Comparison of ENCODE assay signal across 10 cellular contexts in genomic region chr6:116779569-116780164, GRCh38. TPM values are rescaled to one million over a fixed set of nuclear protein-coding genes. Genes with fewer than 3 reads are reported as not detected.
DNase-seq lines count a peak whose midpoint lies in the region; ATAC-seq, FAIRE-seq and TF ChIP-seq lines count a peak whose summit lies in the region.
"Had no signal": no experiment of that assay in that cellular context is flagged by ENCODE, and none has a peak within 500 bp of the region (broad histone marks: within the 10 kb centered on the region; RNA-seq: fewer than 3 reads in every experiment).

No MANE protein-coding gene starts in this region.

- no peak for TF ChIP-seq EP300 in SK-N-SH (IDR thresholded peaks at IDR 0.05; ENCODE audit: borderline replicate concordance in 1 of 2, low read depth in 1 of 2, low read length in 1 of 2)

- TF ChIP-seq RAD21 in SK-N-SH (IDR thresholded peaks at IDR 0.05; ENCODE audit: low read length), result peak; percentile 53

- CTCF ChIA-PET in SK-N-SH (lab: Yijun Ruan, JAX), result interaction anchor here (0.5 to 2.3 kb wide), 13 partner anchors 10 to 1935 kb away, joined by 3 to 9 read pairs (median 4); partner anchors contain the start of gene FAM162B

- H3K4me1 Mint-ChIP-seq in glutamatergic neuron (ENCODE audit: low read depth, unreplicated experiment), result no peaks in the 10 kb centered on the region

- H3K4me2 ChIP-seq in Karpas-422 (ENCODE audit: low read depth, low read length, poor library complexity, severe bottlenecking) (no peak overlapping the region), SK-N-SH (peak overlapping the region; percentile 33; the same call in 1 of the 2 replicates)

- no peaks in the 10 kb centered on the region for H3K36me3 ChIP-seq in Karpas-422 (ENCODE audit: insufficient read depth, low read length)
- no peaks in the 10 kb centered on the region for H3K36me3 ChIP-seq in SK-N-SH (replicated peaks in 1 of 2; ENCODE audit: control insufficient read depth in 1 of 2, insufficient read depth in 2 of 2, low read length in 1 of 2)

- H3K27ac ChIP-seq in Karpas-422 (ENCODE audit: low read length) (no peak overlapping the region), SK-N-SH (ENCODE audit: low read depth in 2 of 2, low read length in 1 of 2) (no peak overlapping the region; a peak in 1 of 4 replicates)
- H3K27ac ChIP-seq: epithelial cell of prostate had no signal

- no peaks in the 10 kb centered on the region for H3K36me3 Mint-ChIP-seq in glutamatergic neuron (ENCODE audit: unreplicated experiment)

- no peaks in the 10 kb centered on the region for H3F3A ChIP-seq in SK-N-SH (replicated peaks; ENCODE audit: insufficient read depth)

- H3K9ac ChIP-seq in Karpas-422 (ENCODE audit: low read length) (no peak overlapping the region), SK-N-SH (no peak overlapping the region)

- no peaks in the 10 kb centered on the region for H3K9me3 Mint-ChIP-seq in glutamatergic neuron (ENCODE audit: unreplicated experiment)

- DNase-seq in AG08395 (ENCODE audit: low spot score) (peak; percentile 22), GM18507 (ENCODE audit: extremely low spot score, insufficient read length, low read depth) (no peak), Karpas-422 (peak; percentile 75), SK-N-SH (peak; percentile 32), glutamatergic neuron (no peak), ureter (ENCODE audit: low spot score) (no peak)
- no peak for DNase-seq in activated CD8-positive, alpha-beta memory T cell treated with anti-CD3 and anti-CD28 coated beads, Interleukin-2, amount 50 U/mL, for 48 hours

- no peak overlapping the region for H3K27ac Mint-ChIP-seq in glutamatergic neuron (ENCODE audit: unreplicated experiment)

- TF ChIP-seq CTCF in SK-N-SH (IDR thresholded peaks at IDR 0.05) (peak; percentile 70), glutamatergic neuron (IDR thresholded peaks at IDR 0.05; ENCODE audit: partially characterized antibody, unreplicated experiment) (peak; percentile 72)

- H3K4me1 ChIP-seq in Karpas-422 (ENCODE audit: low read length) (no peaks in the 10 kb centered on the region; the same call in 1 of the 2 replicates), SK-N-SH (ENCODE audit: control insufficient read depth in 1 of 2, insufficient read depth in 2 of 2, low read depth in 1 of 2, low read length in 1 of 2) (no peaks in the 10 kb centered on the region; a peak in 1 of 4 replicates)

- FAIRE-seq in GM18507 (lab: Jason Lieb, UNC), result peak; percentile 42

- H3K4me3 ChIP-seq in Karpas-422 (ENCODE audit: low read length) (no peak overlapping the region), SK-N-SH (ENCODE audit: low read depth in 2 of 2, low read length in 1 of 2) (peak overlapping the region; percentile 15 to 19; a peak in 2 of 4 replicates)

- no peaks in the 10 kb centered on the region for H3K27me3 ChIP-seq in Karpas-422 (ENCODE audit: low read length)
- H3K27me3 ChIP-seq in SK-N-SH (ENCODE audit: insufficient read depth), result no peaks in the 10 kb centered on the region

- H3K79me2 ChIP-seq in Karpas-422 (ENCODE audit: low read length) (no peaks in the 10 kb centered on the region), SK-N-SH (ENCODE audit: insufficient read depth) (no peaks in the 10 kb centered on the region)

- H3K9me2 ChIP-seq in Karpas-422 (replicated peaks; ENCODE audit: insufficient read depth, low read length) (no peaks in the 10 kb centered on the region), SK-N-SH (no peaks in the 10 kb centered on the region)

- H2AFZ ChIP-seq in Karpas-422 (ENCODE audit: low read length) (no peak overlapping the region), SK-N-SH (ENCODE audit: low read depth) (peak overlapping the region; percentile 71; the same call in 1 of the 2 replicates)

- 25% methylated on average over 13 of the region's 13 CpGs for WGBS in SK-N-SH (ENCODE audit: low lambda C conversion rate)

- H3K9me3 ChIP-seq in Karpas-422 (ENCODE audit: low read length), result no peaks in the 10 kb centered on the region
- no peaks in the 10 kb centered on the region for H3K9me3 ChIP-seq in SK-N-SH

- H4K20me1 ChIP-seq in Karpas-422 (ENCODE audit: insufficient read depth, low read depth, low read length), result no peaks in the 10 kb centered on the region
- H4K20me1 ChIP-seq in SK-N-SH (ENCODE audit: insufficient read depth), result no peaks in the 10 kb centered on the region

- H3K4me3 Mint-ChIP-seq in glutamatergic neuron (ENCODE audit: unreplicated experiment), result no peak overlapping the region

- no peak for ATAC-seq in HG03095 (IDR thresholded peaks at IDR 0.05; ENCODE audit: unreplicated experiment)

- no peaks in the 10 kb centered on the region for H3K27me3 Mint-ChIP-seq in glutamatergic neuron (ENCODE audit: unreplicated experiment)

- POLR2A ChIA-PET in SK-N-SH (lab: Yijun Ruan, JAX), result no interaction called here

TF ChIP-seq in SK-N-SH, 30 proteins besides CTCF, POLR2A, EP300 and RAD21:
- TF ChIP-seq NRF1 (IDR thresholded peaks at IDR 0.05; ENCODE audit: low read depth, low read length), result no peak
- peak; percentile 35 for TF ChIP-seq SMC3 (IDR thresholded peaks at IDR 0.05; ENCODE audit: low read depth, low read length)

RNA-seq across cellular contexts. Expression of gene FAM162B, which starts 14.1 kb away (rescaled TPM):
- not detected in 2 replicates for total RNA-seq in Karpas-422 (2014; rRNA removed; shearing (Covaris generic); ENCODE audit: low replicate concordance)
- not detected in 2 replicates for polyA plus RNA-seq in SK-N-SH (2012; rRNA removed)
- 0.04 and 0.07 TPM in 2 replicates for polyA plus RNA-seq in SK-N-SH (2012; cell fraction: cytosol; rRNA removed)
- polyA plus RNA-seq in SK-N-SH (2012; cell fraction: nucleus; rRNA removed), result not detected in 2 replicates
- not detected for total RNA-seq in glutamatergic neuron (ENCODE audit: unreplicated experiment)
- total RNA-seq in ureter, result 5.6 TPM

RNA-seq across cellular contexts. Expression of gene GPRC6A, which starts 49.2 kb away (rescaled TPM):
- not detected in 2 replicates for total RNA-seq in Karpas-422 (2014; rRNA removed; shearing (Covaris generic); ENCODE audit: low replicate concordance)
- not detected in 2 replicates for polyA plus RNA-seq in SK-N-SH (2012; rRNA removed)
- not detected in 2 replicates for polyA plus RNA-seq in SK-N-SH (2012; cell fraction: cytosol; rRNA removed)
- not detected in 2 replicates for polyA plus RNA-seq in SK-N-SH (2012; cell fraction: nucleus; rRNA removed)
- total RNA-seq in glutamatergic neuron (ENCODE audit: unreplicated experiment) (not detected), ureter (not detected)
- total RNA-seq: subcutaneous adipose tissue had no signal

Comparison
In these comparisons a context has a peak if more than half of its experiments do, and no peak if none do; other contexts are left out.
1. DNase-seq: peak in AG08395 (single experiment), Karpas-422 (single experiment) and SK-N-SH (single experiment); none in GM18507 (single experiment), glutamatergic neuron (single experiment), ureter (single experiment) and activated CD8-positive, alpha-beta memory T cell treated with anti-CD3 and anti-CD28 coated beads, Interleukin-2, amount 50 U/mL, for 48 hours (single experiment).